33 cellular contexts compared by ENCODE assay signal in the genomic region with DNA sequence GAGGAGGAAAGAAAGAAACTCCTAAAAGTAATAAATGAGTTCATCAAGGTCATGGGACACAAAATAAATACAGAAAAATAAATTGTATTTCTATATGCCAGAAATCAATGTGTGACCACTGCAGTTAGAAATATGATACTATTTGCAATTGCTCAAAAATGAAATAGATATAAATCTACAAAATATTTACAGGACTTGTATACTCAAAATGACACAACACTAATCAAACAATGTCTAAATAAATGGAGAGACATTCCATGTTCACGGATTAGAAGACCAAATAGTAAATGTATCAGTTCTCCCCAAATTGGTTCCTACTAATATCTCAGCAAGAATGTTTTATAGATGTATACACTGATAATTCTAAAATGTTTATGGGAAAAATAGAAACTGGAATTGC.
"Had no signal": no experiment of that assay in that cellular context is flagged by ENCODE, and none has a peak within 500 bp of the region (broad histone marks: within the 10 kb centered on the region; RNA-seq: fewer than 3 reads in every experiment).

No MANE protein-coding gene starts in this region.

- ATAC-seq: activated naive CD4-positive, alpha-beta T cell treated with anti-CD3 and anti-CD28 coated beads, Interleukin-2, amount 50 U/mL, for 72 hours; activated naive CD8-positive, alpha-beta T cell treated with anti-CD3 and anti-CD28 coated beads, Interleukin-2, amount 50 U/mL, for 24 hours; activated T-cell treated with anti-CD3 and anti-CD28 coated beads, Interleukin-2, amount 50 U/mL, for 4 hours; activated T-cell treated with anti-CD3 and anti-CD28 coated beads, Interleukin-2, amount 50 U/mL, for 72 hours; activated T-helper 17 cell treated with anti-CD3 and anti-CD28 coated beads, Interleukin-2, amount 50 U/mL, for 72 hours; body of pancreas had no signal

- H3K4me1 ChIP-seq: adrenal gland, ascending aorta, body of pancreas, breast epithelium had no signal

- H3K36me3 ChIP-seq: adrenal gland, ascending aorta, brain microvascular endothelial cell, breast epithelium, cardiac muscle cell had no signal

- FAIRE-seq: astrocyte, bronchial epithelial cell, colon had no signal

- H3K27ac ChIP-seq: adrenal gland, ascending aorta, body of pancreas, brain microvascular endothelial cell, breast epithelium, cardiac muscle cell had no signal

- H3K9me3 ChIP-seq: adrenal gland, ascending aorta, body of pancreas, breast epithelium had no signal

- H3K4me3 ChIP-seq: adrenal gland, ascending aorta, body of pancreas, breast epithelium, cardiac muscle cell had no signal

- DNase-seq: activated effector memory CD4-positive, alpha-beta T cell treated with anti-CD3 and anti-CD28 coated beads, Interleukin-2, amount 50 U/mL, for 16 hours; activated effector memory CD4-positive, alpha-beta T cell treated with Interleukin-2 at 50 U/mL for 16 hours; activated gamma-delta T cell; activated gamma-delta T cell treated with Interleukin-2 at 50 U/mL for 16 hours; activated naive CD4-positive, alpha-beta T cell; activated naive CD4-positive, alpha-beta T cell treated with anti-CD3 and anti-CD28 coated beads for 36 hours; activated naive CD4-positive, alpha-beta T cell treated with anti-CD3 and anti-CD28 coated beads, Interleukin-2, amount 10 ng/mL, durations not matched to agents 7 days and 5 days; activated naive CD4-positive, alpha-beta T cell treated with anti-CD3 and anti-CD28 coated beads, Interleukin-2, amount 50 U/mL, for 16 hours; activated naive CD8-positive, alpha-beta T cell treated with anti-CD3 and anti-CD28 coated beads for 36 hours; activated naive CD8-positive, alpha-beta T cell treated with anti-CD3 and anti-CD28 coated beads, Interleukin-2, amount 10 ng/mL, durations not matched to agents 7 days and 5 days; activated naive CD8-positive, alpha-beta T cell treated with anti-CD3 and anti-CD28 coated beads, Interleukin-2, amount 50 U/mL, for 24 hours; activated T-cell treated with anti-CD3 and anti-CD28 coated beads, Interleukin-2, amount 50 U/mL, for 24 hours; activated T-cell treated with anti-CD3 and anti-CD28 coated beads, Interleukin-2, amount 50 U/mL, for 4 hours; activated T-cell treated with anti-CD3 and anti-CD28 coated beads, Interleukin-2, amount 50 U/mL, for 48 hours; activated T-cell treated with anti-CD3 and anti-CD28 coated beads, Interleukin-2, amount 50 U/mL, for 72 hours; adrenal gland; amniotic stem cell; amygdala; anterior cingulate cortex; aorta; body of pancreas; brain microvascular endothelial cell; caudate nucleus; central memory CD4-positive, alpha-beta T cell; cerebellar nuclear complex had no signal

- H3K27me3 ChIP-seq: adrenal gland, ascending aorta, body of pancreas, brain microvascular endothelial cell, breast epithelium had no signal
